ENCODE assay signal across 8 cellular contexts in the genomic region with DNA sequence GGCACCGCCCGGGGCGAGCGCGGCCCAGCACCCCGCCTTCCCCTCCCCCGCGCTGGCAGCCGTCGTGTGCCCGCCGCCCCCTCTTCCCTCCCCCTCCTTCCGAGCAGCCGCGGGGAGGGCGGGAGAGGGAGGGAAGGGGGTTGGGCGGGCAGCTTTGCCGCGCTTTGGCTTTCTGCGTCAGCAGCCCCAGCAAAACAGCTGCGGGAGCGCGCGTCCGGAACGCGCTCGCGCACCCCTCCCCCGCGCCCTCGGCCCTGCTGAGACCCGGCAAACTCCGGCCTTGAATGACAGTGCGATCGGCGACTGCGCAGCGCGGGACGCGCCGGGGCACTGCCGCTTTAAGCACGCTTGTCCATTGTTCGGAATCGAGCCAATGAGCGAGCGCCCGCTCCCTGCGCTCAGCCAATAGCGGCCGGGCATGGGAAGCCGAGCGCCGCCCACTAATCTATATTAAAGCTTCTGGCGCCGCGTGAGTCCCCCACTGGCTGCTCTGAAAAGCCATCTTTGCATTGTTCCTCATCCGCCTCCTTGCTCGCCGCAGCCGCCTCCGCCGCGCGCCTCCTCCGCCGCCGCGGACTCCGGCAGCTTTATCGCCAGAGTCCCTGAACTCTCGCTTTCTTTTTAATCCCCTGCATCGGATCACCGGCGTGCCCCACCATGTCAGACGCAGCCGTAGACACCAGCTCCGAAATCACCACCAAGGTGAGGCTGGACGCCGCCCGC. TPM values are rescaled to one million over a fixed set of nuclear protein-coding genes. Genes with fewer than 3 reads are reported as not detected.
DNase-seq lines count a peak whose midpoint lies in the region; ATAC-seq, FAIRE-seq and TF ChIP-seq lines count a peak whose summit lies in the region.

A gene with protein sequence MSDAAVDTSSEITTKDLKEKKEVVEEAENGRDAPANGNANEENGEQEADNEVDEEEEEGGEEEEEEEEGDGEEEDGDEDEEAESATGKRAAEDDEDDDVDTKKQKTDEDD (plus strand): TSS at position 476 of the 723 bp plus-strand sequence. CDS start 182 bp downstream, at position 658.

- H3K36me3 ChIP-seq in bronchial epithelial cell (ENCODE audit: control insufficient read depth, insufficient read depth, low read length) (peaks cover 12% of the 10 kb centered on the region), smooth muscle cell (ENCODE audit: low read depth) (no peaks in the 10 kb centered on the region)

- ATAC-seq in GM18907 (IDR thresholded peaks at IDR 0.05; ENCODE audit: unreplicated experiment): peak; percentile 63
- ATAC-seq in HG03159 (IDR thresholded peaks at IDR 0.05; ENCODE audit: unreplicated experiment): peak; percentile 52

- H3F3A ChIP-seq in smooth muscle cell (ENCODE audit: low read depth): peaks cover 20% of the 10 kb centered on the region

- H3K4me2 ChIP-seq in smooth muscle cell: peak within 1 kb of the TSS; percentile 97

- H4K20me1 ChIP-seq in smooth muscle cell (ENCODE audit: low read depth): peaks cover 47% of the 10 kb centered on the region

- peaks cover 42% of the 10 kb centered on the region for H3K79me2 ChIP-seq in smooth muscle cell (ENCODE audit: low read depth)

- peak within 1 kb of the TSS; percentile 98 for H3K27ac ChIP-seq in smooth muscle cell (ENCODE audit: low read depth)

- peak; percentile 99 for DNase-seq in ACHN
- DNase-seq in NCI-H2227 treated with DMSO at 0.1 percent for 48 hours (lab: John Stamatoyannopoulos, UW): peak; percentile 98
- DNase-seq in bronchial epithelial cell (ENCODE audit: low read depth): peak; percentile 97
- DNase-seq in iPS-NIHi11 (ENCODE audit: low spot score): peak; percentile 87
- DNase-seq in smooth muscle cell (lab: John Stamatoyannopoulos, UW; ENCODE audit: unreplicated experiment): peak; percentile 96

- TF ChIP-seq CTCF in WI38 (IDR thresholded peaks at IDR 0.05; ENCODE audit: low read depth, low read length) (no peak), bronchial epithelial cell (IDR thresholded peaks at IDR 0.05; ENCODE audit: insufficient read depth, low read length, severe bottlenecking) (no peak), smooth muscle cell (IDR thresholded peaks at IDR 0.05; ENCODE audit: borderline replicate concordance, insufficient read depth, poor library complexity, severe bottlenecking) (no peak)

- H3K9ac ChIP-seq in smooth muscle cell (ENCODE audit: low read depth): peak within 1 kb of the TSS; percentile 98

- FAIRE-seq in bronchial epithelial cell (lab: Jason Lieb, UNC): no peak

- H3K27me3 ChIP-seq in bronchial epithelial cell (ENCODE audit: control insufficient read depth, insufficient read depth, low read length) (no peaks in the 10 kb centered on the region), smooth muscle cell (ENCODE audit: low read depth) (no peaks in the 10 kb centered on the region)

- WGBS in smooth muscle cell (ENCODE audit: low lambda C conversion rate): 3% methylated on average over 52 of the region's 83 CpGs

- no peaks in the 10 kb centered on the region for H3K9me3 ChIP-seq in smooth muscle cell (replicated peaks; ENCODE audit: low read depth)

- peak within 1 kb of the TSS; percentile 95 for H2AFZ ChIP-seq in smooth muscle cell (ENCODE audit: low read depth)

- H3K4me3 ChIP-seq in WI38 (ENCODE audit: low read depth, low read length): peak within 1 kb of the TSS; percentile 95
- H3K4me3 ChIP-seq in bronchial epithelial cell (ENCODE audit: low read depth, low read length): peak within 1 kb of the TSS; percentile 98
- H3K4me3 ChIP-seq in smooth muscle cell: peak within 1 kb of the TSS; percentile 98

- in situ Hi-C loops in ACHN (cut with HindIII; ENCODE audit: low pct_ligation_motif_present, low pct_unique_long_range_greater_than_20kb, low sequenced_read_pairs): no loop called here

- peaks cover 12% of the 10 kb centered on the region for H3K4me1 ChIP-seq in smooth muscle cell (ENCODE audit: low read depth)

RNA-seq across cellular contexts. Expression of the gene that starts here (rescaled TPM):
- total RNA-seq in bronchial epithelial cell (348 and 388 TPM in 2 replicates), smooth muscle cell (576 and 655 TPM in 2 replicates)
- polyA plus RNA-seq in smooth muscle cell: 615 and 653 TPM in 2 replicates

Comparison
In these comparisons a context has a peak if more than half of its experiments do, and no peak if none do; other contexts are left out.
1. Peak in every context shown above with its lines: DNase-seq, ATAC-seq, H3K4me3 ChIP-seq and H3K27ac ChIP-seq.